ENCODE assay signal across 26 cellular contexts in genomic region chr6:139119553-139119952, GRCh38.
"Had no signal": no experiment of that assay in that cellular context is flagged by ENCODE, and none has a peak within 500 bp of the region (broad histone marks: within the 10 kb centered on the region; RNA-seq: fewer than 3 reads in every experiment).

No MANE protein-coding gene starts in this region.

- H3K27me3 Mint-ChIP-seq: stimulated activated naive CD8-positive, alpha-beta T cell treated with anti-CD3 and anti-CD28 coated beads, Interleukin-15, amount 100 ng/mL, for 72 hours had no signal

- H3K27me3 ChIP-seq: neutrophil, pancreas, right lobe of liver, suprapubic skin, transverse colon, vagina had no signal

- H3K36me3 ChIP-seq: lower lobe of right lung, neutrophil, pancreas, right lobe of liver, suprapubic skin, transverse colon, vagina had no signal

- ATAC-seq: left ventricle myocardium superior; lower lobe of right lung; natural killer cell; pancreas; right lobe of liver; stimulated activated naive CD8-positive, alpha-beta T cell treated with anti-CD3 and anti-CD28 coated beads, Interleukin-15, amount 100 ng/mL, for 72 hours had no signal

- H3K27ac ChIP-seq: dorsolateral prefrontal cortex, lower lobe of right lung, neutrophil, pancreas, right lobe of liver, suprapubic skin, transverse colon, vagina had no signal

- H3K4me3 ChIP-seq: dorsolateral prefrontal cortex, lower lobe of right lung, pancreas, right lobe of liver, suprapubic skin, transverse colon, vagina had no signal

- DNase-seq: dorsolateral prefrontal cortex; effector CD4-positive, alpha-beta T cell; head of caudate nucleus; left ventricle myocardium superior; lower lobe of right lung; natural killer cell; pancreas; retina; right lobe of liver; small intestine; stimulated activated CD4-positive, alpha-beta T cell treated with anti-CD3 and anti-CD28 coated beads, Interleukin-12 subunit alpha, Interleukin-12 subunit beta, amount 100 ng/mL, for 4 hours; stimulated activated CD4-positive, alpha-beta T cell treated with anti-CD3 and anti-CD28 coated beads, Interleukin-1b, Interleukin-23, amount 100 ng/mL, for 48 hours; stimulated activated CD4-positive, alpha-beta T cell treated with anti-CD3 and anti-CD28 coated beads, Interleukin-4, amount 100 ng/mL, for 1 hour; stimulated activated CD8-positive, alpha-beta memory T cell treated with anti-CD3 and anti-CD28 coated beads, Interleukin-4, amount 100 ng/mL, for 48 hours; stimulated activated naive CD4-positive, alpha-beta T cell; stimulated activated naive CD8-positive, alpha-beta T cell treated with anti-CD3 and anti-CD28 coated beads, Interleukin-15, amount 100 ng/mL, for 72 hours; transverse colon had no signal

- H3K27ac Mint-ChIP-seq: memory B cell; mesothelial cell of epicardium; natural killer cell; stimulated activated naive CD8-positive, alpha-beta T cell treated with anti-CD3 and anti-CD28 coated beads, Interleukin-15, amount 100 ng/mL, for 72 hours had no signal

- H3K4me3 Mint-ChIP-seq: memory B cell; mesothelial cell of epicardium; natural killer cell; neural crest cell; stimulated activated naive CD8-positive, alpha-beta T cell treated with anti-CD3 and anti-CD28 coated beads, Interleukin-15, amount 100 ng/mL, for 72 hours had no signal

- H3K9me3 ChIP-seq: neutrophil, pancreas, right lobe of liver, vagina had no signal

- FAIRE-seq: colon, frontal cortex, keratinocyte, pancreas, small intestine had no signal

- H3K4me1 Mint-ChIP-seq: neural crest cell had no signal

- H3K4me1 ChIP-seq: pancreas, right lobe of liver, suprapubic skin, transverse colon, vagina had no signal
